In genomic region chr9:136311433-136312375, GRCh38 we compare ENCODE assay signal across 11 cellular contexts. TPM values are rescaled to one million over a fixed set of nuclear protein-coding genes. Genes with fewer than 3 reads are reported as not detected.
DNase-seq lines count a peak whose midpoint lies in the region; ATAC-seq and FAIRE-seq lines count a peak whose summit lies in the region.
"Had no signal": no experiment of that assay in that cellular context is flagged by ENCODE, and none has a peak within 500 bp of the region (broad histone marks: within the 10 kb centered on the region; RNA-seq: fewer than 3 reads in every experiment).

No MANE protein-coding gene starts in this region.

- H3K4me1 ChIP-seq in SJCRH30 = peaks cover 32% of the 10 kb centered on the region

- H3K27me3 Mint-ChIP-seq in naive B cell = peaks cover 4 to 18% (median 10%) of the 10 kb centered on the region in 3 donors

- peak; percentile 23 to 29 for ATAC-seq in naive B cell (ENCODE audit: low read depth in 2 of 2)

- H3K9me3 ChIP-seq in SJCRH30 (replicated peaks) = peaks cover 7% of the 10 kb centered on the region

- H3K4me3 ChIP-seq in SJCRH30 = no peak overlapping the region

- H3K27ac ChIP-seq in SJCRH30 = no peak overlapping the region

- FAIRE-seq in frontal cortex (lab: Jason Lieb, UNC) = no peak
- FAIRE-seq: A204.1 had no signal

- peaks cover 5 to 17% of the 10 kb centered on the region in 2 donors for H3K36me3 Mint-ChIP-seq in naive B cell

- peaks cover 9 to 21% (median 13%) of the 10 kb centered on the region in 7 donors for H3K9me3 Mint-ChIP-seq in naive B cell

- H3K4me3 Mint-ChIP-seq in naive B cell = peak overlapping the region in 4 of 8 donors; percentile 10 to 78 (median 40)

- peak overlapping the region in 2 of 6 donors; percentile 45 to 82 for H3K27ac Mint-ChIP-seq in naive B cell

- DNase-seq in NCI-H2029 (lab: John Stamatoyannopoulos, UW) (peak; percentile 18), NCI-H2029 treated with DMSO at 0.1 percent for 48 hours (lab: John Stamatoyannopoulos, UW) (no peak), NCI-H1694 (lab: John Stamatoyannopoulos, UW) (peak; percentile 28), SJCRH30 (peak; percentile 51 to 55), naive B cell (no peak), frontal cortex (ENCODE audit: low spot score in 2 of 2) (no peak), mesenteric fat pad (ENCODE audit: low spot score) (no peak), putamen (ENCODE audit: low spot score) (no peak)
- DNase-seq: aorta, mammary epithelial cell had no signal

- no peaks in the 10 kb centered on the region for H3K27me3 ChIP-seq in SJCRH30

- H3K4me1 Mint-ChIP-seq in naive B cell = peaks cover 0 to 9% (median 0%) of the 10 kb centered on the region in 3 donors

- no peaks in the 10 kb centered on the region for H3K36me3 ChIP-seq in SJCRH30

RNA-seq across cellular contexts. Expression of gene CCDC187, which starts 7.8 kb away (rescaled TPM):
- 0.05 TPM in 1 of 2 replicates, not detected in the other for total RNA-seq in SJCRH30 (2014; rRNA removed; shearing (Covaris generic))
- polyA plus RNA-seq in naive B cell (ENCODE audit: low read depth in 6 of 6) = 1 to 10 TPM in 3 of 6 donors, under 1 TPM in 3; 0.38 to 4.3 (median 1.5) TPM
- 0.41 TPM for total RNA-seq in frontal cortex
- total RNA-seq in mesenteric fat pad = not detected
- total RNA-seq: aorta had no signal
- polyA plus RNA-seq: aorta, mammary epithelial cell had no signal

RNA-seq across cellular contexts. Expression of gene GPSM1, which starts 15.6 kb away (rescaled TPM):
- 52.5 and 57.2 TPM in 2 replicates for total RNA-seq in SJCRH30 (2014; rRNA removed; shearing (Covaris generic))
- polyA plus RNA-seq in naive B cell (ENCODE audit: low read depth in 6 of 6) = 1 to 10 TPM in 2 of 6 donors, under 1 TPM in 3, not detected in 1; 0.69 to 1.6 (median 0.94) TPM
- total RNA-seq in frontal cortex (71.7 TPM), mesenteric fat pad (11.0 TPM)

RNA-seq across cellular contexts. Expression of gene DNLZ, which starts 51.8 kb away (rescaled TPM):
- 17.0 and 19.4 TPM in 2 replicates for total RNA-seq in SJCRH30 (2014; rRNA removed; shearing (Covaris generic))
- 10 to 100 TPM; 42.2 to 93.0 (median 57.2) TPM for polyA plus RNA-seq in naive B cell (ENCODE audit: low read depth in 6 of 6)
- total RNA-seq in frontal cortex (9.0 TPM), mesenteric fat pad (22.6 TPM)

Comparison
In these comparisons a context has a peak if more than half of its experiments do, and no peak if none do; other contexts are left out.
1. DNase-seq: peak in NCI-H2029 (single experiment), NCI-H1694 (single experiment) and SJCRH30 (2 of 2); none in NCI-H2029 treated with DMSO at 0.1 percent for 48 hours (single experiment), naive B cell (single experiment), frontal cortex (0 of 2), mesenteric fat pad (single experiment) and putamen (single experiment).